Comparison of ENCODE assay signal across 8 cellular contexts in genomic region chr4:78939667-78940008, GRCh38. TPM values are rescaled to one million over a fixed set of nuclear protein-coding genes. Genes with fewer than 3 reads are reported as not detected.
DNase-seq lines count a peak whose midpoint lies in the region; ATAC-seq and TF ChIP-seq lines count a peak whose summit lies in the region.

No MANE protein-coding gene starts in this region.

- no peak for TF ChIP-seq RAD21 in SK-N-SH (IDR thresholded peaks at IDR 0.05; ENCODE audit: low read length)

- no peaks in the 10 kb centered on the region for H3F3A ChIP-seq in SK-N-SH (replicated peaks; ENCODE audit: insufficient read depth)

- WGBS in SK-N-SH (ENCODE audit: low lambda C conversion rate), result 5% methylated on average over 9 of the region's 9 CpGs
- WGBS in spleen, 5 donors, result 0 to 2% (median 1%) methylated on average over 9 of the region's 9 CpGs

- CTCF ChIA-PET in SK-N-SH (lab: Yijun Ruan, JAX), result interaction anchor here (1.0 to 4.2 kb wide), 3 partner anchors 13 to 1409 kb away, joined by 3 to 25 read pairs (median 3); no protein-coding TSS in a partner anchor

- no peaks in the 10 kb centered on the region for H4K20me1 ChIP-seq in SK-N-SH (ENCODE audit: insufficient read depth)

- H3K4me1 Mint-ChIP-seq in T-helper 2 cell treated with Interferon-gamma antibody and Interleukin-4, amounts not matched to agents 5 μg/mL and 100 μg/mL, for 36 hours (ENCODE audit: low read depth), result peaks cover 18% of the 10 kb centered on the region

- no peak for TF ChIP-seq EP300 in SK-N-SH (IDR thresholded peaks at IDR 0.05; ENCODE audit: borderline replicate concordance in 1 of 2, low read depth in 1 of 2, low read length in 1 of 2)

- no peaks in the 10 kb centered on the region for H3K9me3 Mint-ChIP-seq in T-helper 2 cell treated with Interferon-gamma antibody and Interleukin-4, amounts not matched to agents 5 μg/mL and 100 μg/mL, for 36 hours

- H3K27me3 ChIP-seq in SK-N-SH (ENCODE audit: insufficient read depth) (no peaks in the 10 kb centered on the region), left ventricle myocardium inferior (ENCODE audit: low read depth) (no peaks in the 10 kb centered on the region), spleen (replicated peaks in 1 of 7) (no peaks in the 10 kb centered on the region)

- intact Hi-C loops in left ventricle myocardium inferior (cut with micrococcal nuclease) (no loop called here), spleen (cut with DNase I; ENCODE audit: low total_unique reads) (no loop called here)

- H3K9ac ChIP-seq in SK-N-SH, result peak overlapping the region; percentile 72

- no peaks in the 10 kb centered on the region for H3K9me2 ChIP-seq in SK-N-SH

- TF ChIP-seq CTCF in SK-N-SH (IDR thresholded peaks at IDR 0.05), result no peak
- no peak for TF ChIP-seq CTCF in left ventricle myocardium inferior (IDR thresholded peaks at IDR 0.05; ENCODE audit: borderline replicate concordance)
- TF ChIP-seq CTCF in spleen (IDR thresholded peaks at IDR 0.05 in 8 of 11, conservative IDR thresholded peaks at IDR 0.05 in 3 of 11), result no peak

- H3K27me3 Mint-ChIP-seq in T-helper 2 cell treated with Interferon-gamma antibody and Interleukin-4, amounts not matched to agents 5 μg/mL and 100 μg/mL, for 36 hours (ENCODE audit: low read depth), result peaks cover 28% of the 10 kb centered on the region

- no peaks in the 10 kb centered on the region for H3K36me3 Mint-ChIP-seq in T-helper 2 cell treated with Interferon-gamma antibody and Interleukin-4, amounts not matched to agents 5 μg/mL and 100 μg/mL, for 36 hours (ENCODE audit: low read depth)

- H3K36me3 ChIP-seq in SK-N-SH (replicated peaks in 1 of 2; ENCODE audit: control insufficient read depth in 1 of 2, insufficient read depth in 2 of 2, low read length in 1 of 2) (peaks cover under 1 to 4% of the 10 kb centered on the region in 2 experiments), left ventricle myocardium inferior (no peaks in the 10 kb centered on the region), spleen (no peaks in the 10 kb centered on the region)

- H3K27ac Mint-ChIP-seq in T-helper 2 cell treated with Interferon-gamma antibody and Interleukin-4, amounts not matched to agents 5 μg/mL and 100 μg/mL, for 36 hours, result no peak overlapping the region

- peak overlapping the region; percentile 98 for H2AFZ ChIP-seq in SK-N-SH (ENCODE audit: low read depth)

- ATAC-seq in HG02852 (IDR thresholded peaks at IDR 0.05; ENCODE audit: unreplicated experiment), result peak; percentile 12

- H3K79me2 ChIP-seq in SK-N-SH (ENCODE audit: insufficient read depth), result peaks cover 23% of the 10 kb centered on the region; the same call in 1 of the 2 replicates

- in situ Hi-C loops in G401 (cut with HindIII; ENCODE audit: low sequenced_read_pairs), result no loop called here

- H3K4me3 ChIP-seq in SK-N-SH (ENCODE audit: low read depth in 2 of 2, low read length in 1 of 2), result peak overlapping the region; percentile 81 to 96
- H3K4me3 ChIP-seq in left ventricle myocardium inferior, result peak overlapping the region; percentile 91
- peak overlapping the region; percentile 66 to 89 (median 78) for H3K4me3 ChIP-seq in spleen

- POLR2A ChIA-PET in SK-N-SH (lab: Yijun Ruan, JAX), result interaction anchor here (1.3 kb wide), 1 partner anchor 1269 kb away, joined by 3 read pairs; no protein-coding TSS in a partner anchor

- H3K4me3 Mint-ChIP-seq in T-helper 2 cell treated with Interferon-gamma antibody and Interleukin-4, amounts not matched to agents 5 μg/mL and 100 μg/mL, for 36 hours, result peak overlapping the region; percentile 68

- no peak for DNase-seq in T-helper 2 cell treated with Interferon-gamma antibody and Interleukin-4, amounts not matched to agents 5 μg/mL and 100 μg/mL, for 36 hours (ENCODE audit: low spot score)
- DNase-seq in T-helper 2 cell (no peak), SK-N-SH (peak; percentile 11), left ventricle myocardium inferior (no peak), spleen (no peak), G401 (ENCODE audit: low spot score) (no peak), cerebellar cortex (ENCODE audit: low spot score) (no peak)

- H3K4me2 ChIP-seq in SK-N-SH, result peak overlapping the region; percentile 81

- TF ChIP-seq POLR2A in spleen (IDR thresholded peaks at IDR 0.05), result no peak

- peaks cover 0 to 6% of the 10 kb centered on the region in 2 experiments; a peak in 2 of 4 replicates for H3K4me1 ChIP-seq in SK-N-SH (ENCODE audit: control insufficient read depth in 1 of 2, insufficient read depth in 2 of 2, low read depth in 1 of 2, low read length in 1 of 2)
- H3K4me1 ChIP-seq in left ventricle myocardium inferior, result peaks cover 27% of the 10 kb centered on the region
- H3K4me1 ChIP-seq in spleen, result peaks cover 6 to 36% (median 19%) of the 10 kb centered on the region in 6 donors

- H3K9me3 ChIP-seq in SK-N-SH, result no peaks in the 10 kb centered on the region
- no peaks in the 10 kb centered on the region for H3K9me3 ChIP-seq in left ventricle myocardium inferior (replicated peaks)
- H3K9me3 ChIP-seq in spleen, result no peaks in the 10 kb centered on the region

- peak overlapping the region; percentile 21 to 69; a peak in 3 of 4 replicates for H3K27ac ChIP-seq in SK-N-SH (ENCODE audit: low read depth in 2 of 2, low read length in 1 of 2)
- H3K27ac ChIP-seq in left ventricle myocardium inferior (replicated peaks), result peak overlapping the region; percentile 72
- peak overlapping the region in 7 of 8 donors; percentile 31 to 84 (median 75) for H3K27ac ChIP-seq in spleen

TF ChIP-seq in SK-N-SH, 30 proteins besides CTCF, POLR2A, EP300 and RAD21:
- no peak for TF ChIP-seq ZBTB33 (IDR thresholded peaks at IDR 0.05; ENCODE audit: borderline replicate concordance, low read depth)
- peak; percentile 19; the same call in 1 of the 2 replicates for TF ChIP-seq MAX (IDR thresholded peaks at IDR 0.05; ENCODE audit: low read depth)

RNA-seq across cellular contexts. Expression of gene PAQR3, which starts 0.4 kb away (rescaled TPM):
- 10.3 and 14.6 TPM in 2 replicates for polyA plus RNA-seq in SK-N-SH (2012; rRNA removed)
- polyA plus RNA-seq in SK-N-SH (2012; cell fraction: cytosol; rRNA removed), result 17.5 and 19.5 TPM in 2 replicates
- 5.2 and 17.2 TPM in 2 replicates for polyA plus RNA-seq in SK-N-SH (2012; cell fraction: nucleus; rRNA removed)
- total RNA-seq in left ventricle myocardium inferior, result 9.8 TPM
- total RNA-seq in spleen, result 10 to 100 TPM in 3 of 7 donors, 1 to 10 TPM in 4; 7.1 to 14.5 (median 9.1) TPM
- 1 to 10 TPM; 3.4 to 3.8 (median 3.7) TPM for polyA plus RNA-seq in spleen
- 10.0 and 22.0 TPM in 2 replicates for total RNA-seq in G401 (2014; rRNA removed; shearing (Covaris generic))
